Comparison of ENCODE assay signal across 32 cellular contexts in genomic region chr6:164569503-164569902, GRCh38.
"Had no signal": no experiment of that assay in that cellular context is flagged by ENCODE, and none has a peak within 500 bp of the region (broad histone marks: within the 10 kb centered on the region; RNA-seq: fewer than 3 reads in every experiment).

No MANE protein-coding gene starts in this region.

- DNase-seq: activated CD4-positive, alpha-beta T cell treated with anti-CD3 and anti-CD28 coated beads, Interleukin-2, amount 10 ng/mL, durations not matched to agents 24 days and 14 days; activated CD4-positive, alpha-beta T cell treated with anti-CD3 and anti-CD28 coated beads, Interleukin-2, amount 50 U/mL, for 4 hours; activated CD8-positive, alpha-beta T cell treated with anti-CD3 and anti-CD28 coated beads for 36 hours; activated effector memory CD4-positive, alpha-beta T cell treated with anti-CD3 and anti-CD28 coated beads, Interleukin-2, amount 50 U/mL, for 16 hours; activated naive CD4-positive, alpha-beta T cell; activated naive CD4-positive, alpha-beta T cell treated with anti-CD3 and anti-CD28 coated beads, Interleukin-2, amount 50 U/mL, for 16 hours; activated naive CD8-positive, alpha-beta T cell treated with anti-CD3 and anti-CD28 coated beads for 36 hours; activated T-cell treated with anti-CD3 and anti-CD28 coated beads, Interleukin-2, amount 50 U/mL, for 1 hour; activated T-cell treated with anti-CD3 and anti-CD28 coated beads, Interleukin-2, amount 50 U/mL, for 72 hours; amniotic stem cell; aorta; MG63; NCI-H1048; NCI-H1105 treated with DMSO at 0.1 percent for 48 hours; NCI-H1436; NCI-H1694; NCI-H1930; NCI-H2081 treated with DMSO at 0.1 percent for 48 hours; NCI-H510A; NCI-H526; NCI-H748 treated with DMSO at 0.1 percent for 48 hours; NK-92 treated with Interleukin-12 subunit alpha and Interleukin-12 subunit beta, amount 100 ng/mL, for 24 hours; PC-9; SIG-M5; SW 1271; T1000; WERI-Rb-1 had no signal

- H3K4me2 ChIP-seq: PC-9 had no signal

- H3K27ac ChIP-seq: cardiac muscle cell, PC-9, RWPE1, WERI-Rb-1 had no signal

- H3K4me3 Mint-ChIP-seq: activated CD4-positive, alpha-beta T cell treated with anti-CD3 and anti-CD28 coated beads, Interleukin-2, amount 10 ng/mL, durations not matched to agents 24 days and 14 days; activated CD8-positive, alpha-beta T cell treated with anti-CD3 and anti-CD28 coated beads for 36 hours; activated naive CD8-positive, alpha-beta T cell treated with anti-CD3 and anti-CD28 coated beads for 36 hours; activated T-cell treated with anti-CD3 and anti-CD28 coated beads, Interleukin-2, amount 50 U/mL, for 72 hours; activated T-helper 17 cell treated with anti-CD3 and anti-CD28 coated beads, Interleukin-2, amount 50 U/mL, for 72 hours; central memory CD8-positive, alpha-beta T cell had no signal

- H2AFZ ChIP-seq: PC-9 had no signal

- H3K27me3 ChIP-seq: cardiac muscle cell, MG63 had no signal

- H3K36me3 ChIP-seq: cardiac muscle cell, MG63, WERI-Rb-1 had no signal

- H3K9me3 Mint-ChIP-seq: activated CD4-positive, alpha-beta T cell treated with anti-CD3 and anti-CD28 coated beads, Interleukin-2, amount 10 ng/mL, durations not matched to agents 24 days and 14 days; activated naive CD8-positive, alpha-beta T cell treated with anti-CD3 and anti-CD28 coated beads for 36 hours; activated T-helper 17 cell treated with anti-CD3 and anti-CD28 coated beads, Interleukin-2, amount 50 U/mL, for 72 hours had no signal

- H3K27me3 Mint-ChIP-seq: activated CD4-positive, alpha-beta T cell treated with anti-CD3 and anti-CD28 coated beads, Interleukin-2, amount 10 ng/mL, durations not matched to agents 24 days and 14 days; activated CD8-positive, alpha-beta T cell treated with anti-CD3 and anti-CD28 coated beads for 36 hours; activated naive CD8-positive, alpha-beta T cell treated with anti-CD3 and anti-CD28 coated beads for 36 hours; activated T-helper 17 cell treated with anti-CD3 and anti-CD28 coated beads, Interleukin-2, amount 50 U/mL, for 72 hours; central memory CD8-positive, alpha-beta T cell had no signal

- H3K4me1 Mint-ChIP-seq: activated CD4-positive, alpha-beta T cell treated with anti-CD3 and anti-CD28 coated beads, Interleukin-2, amount 10 ng/mL, durations not matched to agents 24 days and 14 days; activated naive CD8-positive, alpha-beta T cell treated with anti-CD3 and anti-CD28 coated beads for 36 hours; activated T-helper 17 cell treated with anti-CD3 and anti-CD28 coated beads, Interleukin-2, amount 50 U/mL, for 72 hours; central memory CD8-positive, alpha-beta T cell had no signal

- H3K4me3 ChIP-seq: cardiac muscle cell, MG63, PC-9 had no signal

- ATAC-seq: activated CD8-positive, alpha-beta T cell treated with anti-CD3 and anti-CD28 coated beads for 36 hours; activated T-cell treated with anti-CD3 and anti-CD28 coated beads, Interleukin-2, amount 50 U/mL, for 72 hours; activated T-helper 17 cell treated with anti-CD3 and anti-CD28 coated beads, Interleukin-2, amount 50 U/mL, for 72 hours; Right ventricle myocardium inferior had no signal

- H3K36me3 Mint-ChIP-seq: activated naive CD8-positive, alpha-beta T cell treated with anti-CD3 and anti-CD28 coated beads for 36 hours had no signal

- H3K9me3 ChIP-seq: MG63 had no signal

- H3K27ac Mint-ChIP-seq: activated CD4-positive, alpha-beta T cell treated with anti-CD3 and anti-CD28 coated beads, Interleukin-2, amount 10 ng/mL, durations not matched to agents 24 days and 14 days; activated CD8-positive, alpha-beta T cell treated with anti-CD3 and anti-CD28 coated beads for 36 hours; activated naive CD8-positive, alpha-beta T cell treated with anti-CD3 and anti-CD28 coated beads for 36 hours; activated T-cell treated with anti-CD3 and anti-CD28 coated beads, Interleukin-2, amount 50 U/mL, for 72 hours; activated T-helper 17 cell treated with anti-CD3 and anti-CD28 coated beads, Interleukin-2, amount 50 U/mL, for 72 hours had no signal
